ENCODE assay signal across 13 cellular contexts in genomic region chr18:76529433-76529811, GRCh38. TPM values are rescaled to one million over a fixed set of nuclear protein-coding genes. Genes with fewer than 3 reads are reported as not detected.
DNase-seq lines count a peak whose midpoint lies in the region; ATAC-seq and TF ChIP-seq lines count a peak whose summit lies in the region.
"Had no signal": no experiment of that assay in that cellular context is flagged by ENCODE, and none has a peak within 500 bp of the region (broad histone marks: within the 10 kb centered on the region; RNA-seq: fewer than 3 reads in every experiment).

No MANE protein-coding gene starts in this region.

- H3K27me3 ChIP-seq in esophagus squamous epithelium = peaks cover 0 to 18% (median 0%) of the 10 kb centered on the region in 4 donors
- H3K27me3 ChIP-seq in neuronal stem cell (ENCODE audit: control insufficient read depth in 3 of 3, insufficient read depth in 3 of 3, low read depth in 1 of 3, low read length in 3 of 3) = no peaks in the 10 kb centered on the region
- no peaks in the 10 kb centered on the region for H3K27me3 ChIP-seq in vagina
- no peaks in the 10 kb centered on the region for H3K27me3 ChIP-seq in body of pancreas

- H3K27ac ChIP-seq in esophagus squamous epithelium = peak overlapping the region; percentile 21 to 76 (median 46)
- no peak overlapping the region for H3K27ac ChIP-seq in neuronal stem cell (replicated peaks; ENCODE audit: low read length)
- peak overlapping the region; percentile 95 for H3K27ac ChIP-seq in vagina
- peak overlapping the region in 2 of 4 donors; percentile 19 to 45 for H3K27ac ChIP-seq in body of pancreas

- intact Hi-C loops in esophagus squamous epithelium (cut with DNase I) (no loop called here), vagina (cut with DNase I) (no loop called here), body of pancreas (cut with DNase I) (no loop called here)

- H4K91ac ChIP-seq in neuronal stem cell (ENCODE audit: low read depth, low read length, poor library complexity) = no peak overlapping the region

- no peak overlapping the region for H2BK120ac ChIP-seq in neuronal stem cell (ENCODE audit: low read depth, low read length)

- no peak overlapping the region for H3K4ac ChIP-seq in neuronal stem cell (ENCODE audit: low read length)

- H2BK12ac ChIP-seq in neuronal stem cell (ENCODE audit: low read length) = no peak overlapping the region

- no peak overlapping the region for H4K8ac ChIP-seq in neuronal stem cell (ENCODE audit: low read depth, low read length)

- no peaks in the 10 kb centered on the region for H3K9me3 Mint-ChIP-seq in stimulated activated naive CD8-positive, alpha-beta T cell treated with anti-CD3 and anti-CD28 coated beads, Interleukin-15, Interleukin-2, amounts not matched to agents 100 ng/mL and 50 ng/mL, for 24 hours
- H3K9me3 Mint-ChIP-seq: H9 had no signal

- H3K9me3 ChIP-seq in esophagus squamous epithelium (no peaks in the 10 kb centered on the region), neuronal stem cell (replicated peaks in 1 of 2; ENCODE audit: control insufficient read depth in 2 of 2, insufficient read depth in 1 of 2, low read depth in 1 of 2, low read length in 2 of 2) (no peaks in the 10 kb centered on the region), vagina (no peaks in the 10 kb centered on the region), body of pancreas (no peaks in the 10 kb centered on the region)

- H3K36me3 Mint-ChIP-seq in stimulated activated naive CD8-positive, alpha-beta T cell treated with anti-CD3 and anti-CD28 coated beads, Interleukin-15, Interleukin-2, amounts not matched to agents 100 ng/mL and 50 ng/mL, for 24 hours (ENCODE audit: low read depth) = no peaks in the 10 kb centered on the region

- H2BK5ac ChIP-seq in neuronal stem cell (ENCODE audit: low read length) = no peak overlapping the region

- no peaks in the 10 kb centered on the region for H3K79me1 ChIP-seq in neuronal stem cell (ENCODE audit: low read depth, low read length)

- peak overlapping the region; percentile 41 for H3K27ac Mint-ChIP-seq in stimulated activated naive CD8-positive, alpha-beta T cell treated with anti-CD3 and anti-CD28 coated beads, Interleukin-15, Interleukin-2, amounts not matched to agents 100 ng/mL and 50 ng/mL, for 24 hours
- H3K27ac Mint-ChIP-seq: H9 had no signal

- peak overlapping the region; percentile 50 for H3K18ac ChIP-seq in neuronal stem cell (ENCODE audit: low read length)

- peak overlapping the region in 3 of 4 donors; percentile 34 to 61 (median 43) for H3K4me3 ChIP-seq in esophagus squamous epithelium
- H3K4me3 ChIP-seq in neuronal stem cell (ENCODE audit: low read length in 2 of 2) = no peak overlapping the region
- peak overlapping the region; percentile 42 to 57 for H3K4me3 ChIP-seq in vagina
- no peak overlapping the region for H3K4me3 ChIP-seq in body of pancreas

- no peak overlapping the region for H3K14ac ChIP-seq in neuronal stem cell (ENCODE audit: low read length)

- H2BK15ac ChIP-seq in neuronal stem cell (ENCODE audit: low read length) = no peak overlapping the region

- H3K4me1 ChIP-seq in esophagus squamous epithelium = peaks cover 0 to 32% (median 10%) of the 10 kb centered on the region in 3 donors
- H3K4me1 ChIP-seq in neuronal stem cell (ENCODE audit: control insufficient read depth in 2 of 2, insufficient read depth in 1 of 2, low read depth in 1 of 2, low read length in 2 of 2) = peaks cover 11 to 21% of the 10 kb centered on the region in 2 donors
- peaks cover 20% of the 10 kb centered on the region for H3K4me1 ChIP-seq in vagina
- H3K4me1 ChIP-seq in body of pancreas = peaks cover 16% of the 10 kb centered on the region

- peak overlapping the region; percentile 83 for H3K4me3 Mint-ChIP-seq in stimulated activated naive CD8-positive, alpha-beta T cell treated with anti-CD3 and anti-CD28 coated beads, Interleukin-15, Interleukin-2, amounts not matched to agents 100 ng/mL and 50 ng/mL, for 24 hours

- H2AK5ac ChIP-seq in neuronal stem cell (ENCODE audit: low read depth, low read length) = peak overlapping the region; percentile 36

- H3K27me3 Mint-ChIP-seq in stimulated activated naive CD8-positive, alpha-beta T cell treated with anti-CD3 and anti-CD28 coated beads, Interleukin-15, Interleukin-2, amounts not matched to agents 100 ng/mL and 50 ng/mL, for 24 hours = peaks cover 31% of the 10 kb centered on the region

- ATAC-seq in stimulated activated naive CD8-positive, alpha-beta T cell treated with anti-CD3 and anti-CD28 coated beads, Interleukin-15, Interleukin-2, amounts not matched to agents 100 U/mL and 50 U/mL, for 24 hours = no peak
- no peak for ATAC-seq in body of pancreas

- TF ChIP-seq CTCF in esophagus squamous epithelium (IDR thresholded peaks at IDR 0.05) (no peak), vagina (IDR thresholded peaks at IDR 0.05) (no peak), body of pancreas (IDR thresholded peaks at IDR 0.05) (no peak)

- TF ChIP-seq POLR2A in esophagus squamous epithelium (IDR thresholded peaks at IDR 0.05) (no peak), vagina (IDR thresholded peaks at IDR 0.05) (no peak), body of pancreas (IDR thresholded peaks at IDR 0.05) (no peak)

- WGBS in esophagus squamous epithelium, 2 donors = 88 to 89% methylated on average over 15 to 16 of the region's 23 CpGs
- WGBS in neuronal stem cell (ENCODE audit: extremely low coverage in 2 of 2, insufficient read length in 2 of 2, insufficient replicate concordance in 1 of 2), 2 donors = no CpG with 5 or more reads among the region's 23 CpGs
- WGBS in body of pancreas, 2 donors = 64 to 66% methylated on average over 23 of the region's 23 CpGs

- H3K4me1 Mint-ChIP-seq in stimulated activated naive CD8-positive, alpha-beta T cell treated with anti-CD3 and anti-CD28 coated beads, Interleukin-15, Interleukin-2, amounts not matched to agents 100 ng/mL and 50 ng/mL, for 24 hours (ENCODE audit: low read depth) = peaks cover 13% of the 10 kb centered on the region

- H3K36me3 ChIP-seq in esophagus squamous epithelium = no peaks in the 10 kb centered on the region
- H3K36me3 ChIP-seq in neuronal stem cell (replicated peaks in 1 of 2; ENCODE audit: control insufficient read depth in 2 of 2, insufficient read depth in 2 of 2, low read length in 2 of 2) = no peaks in the 10 kb centered on the region
- H3K36me3 ChIP-seq in vagina = no peaks in the 10 kb centered on the region
- no peaks in the 10 kb centered on the region for H3K36me3 ChIP-seq in body of pancreas (replicated peaks in 1 of 2; ENCODE audit: insufficient read depth in 1 of 2, low read depth in 2 of 2)

- no peak overlapping the region for H3K23ac ChIP-seq in neuronal stem cell (ENCODE audit: low read depth, low read length, poor library complexity)

- H2AFZ ChIP-seq in neuronal stem cell (ENCODE audit: low read length) = peak overlapping the region; percentile 77

- H3K4me2 ChIP-seq in neuronal stem cell (ENCODE audit: insufficient read depth, low read length, poor library complexity, severe bottlenecking) = no peak overlapping the region

- no peak for DNase-seq in stimulated activated naive CD8-positive, alpha-beta T cell treated with anti-CD3 and anti-CD28 coated beads, Interleukin-15, Interleukin-2, amounts not matched to agents 100 U/mL and 50 U/mL, for 24 hours
- DNase-seq in esophagus squamous epithelium (lab: John Stamatoyannopoulos, UW) = no peak
- DNase-seq in neuronal stem cell (ENCODE audit: low spot score) = no peak
- no peak for DNase-seq in vagina (ENCODE audit: extremely low spot score in 2 of 2)
- DNase-seq in cerebellum (ENCODE audit: low spot score) = no peak
- DNase-seq in OCI-M1 (lab: John Stamatoyannopoulos, UW) = no peak
- DNase-seq in body of pancreas = no peak
- DNase-seq: activated CD4-positive, CD25-positive, alpha-beta regulatory T cell; H9; NCI-H226; posterior cingulate gyrus; Right ventricle myocardium superior had no signal

- no peak overlapping the region for H3K9ac ChIP-seq in neuronal stem cell (ENCODE audit: low read depth, low read length, poor library complexity)

RNA-seq across cellular contexts. Expression of gene ZNF516, which starts 34.4 kb away (rescaled TPM):
- 10 to 100 TPM; 18.0 to 23.9 (median 19.2) TPM for total RNA-seq in esophagus squamous epithelium
- polyA plus RNA-seq in neuronal stem cell (2013, experiment 1 of 2) = 40.4 TPM
- 42.5 TPM for polyA plus RNA-seq in neuronal stem cell (2013, experiment 2 of 2)
- 46.4 TPM for total RNA-seq in vagina
- total RNA-seq in cerebellum = 27.5 TPM
- total RNA-seq in body of pancreas = 10 to 100 TPM; 13.5 to 16.5 TPM

Comparison
In these comparisons a context has a peak if more than half of its experiments do, and no peak if none do; other contexts are left out.
1. H3K4me3 ChIP-seq: peak in esophagus squamous epithelium (3 of 4) and vagina (2 of 2); none in neuronal stem cell (0 of 2) and body of pancreas (0 of 2).